Comparison of ENCODE assay signal across 11 cellular contexts in genomic region chr9:15293727-15294405, GRCh38. TPM values are rescaled to one million over a fixed set of nuclear protein-coding genes. Genes with fewer than 3 reads are reported as not detected.
DNase-seq lines count a peak whose midpoint lies in the region; ATAC-seq, FAIRE-seq and TF ChIP-seq lines count a peak whose summit lies in the region.
"Had no signal": no experiment of that assay in that cellular context is flagged by ENCODE, and none has a peak within 500 bp of the region (broad histone marks: within the 10 kb centered on the region; RNA-seq: fewer than 3 reads in every experiment).

No MANE protein-coding gene starts in this region.

- H3K36me3 ChIP-seq in breast epithelium (no peaks in the 10 kb centered on the region), GM12878 (ENCODE audit: control insufficient read depth in 2 of 2, insufficient read depth in 2 of 2, low read length in 1 of 2) (no peaks in the 10 kb centered on the region), mesenchymal stem cell (ENCODE audit: control insufficient read depth in 1 of 2, insufficient read depth in 2 of 2, low read depth in 1 of 2, low read length in 2 of 2) (peaks cover 2 to 5% of the 10 kb centered on the region in 2 experiments)
- H3K36me3 ChIP-seq: neutrophil had no signal

- no peak for TF ChIP-seq CTCF in breast epithelium (IDR thresholded peaks at IDR 0.05)
- TF ChIP-seq CTCF in MCF 10A (IDR thresholded peaks at IDR 0.05; ENCODE audit: unreplicated experiment): no peak
- no peak for TF ChIP-seq CTCF in GM12878 (IDR thresholded peaks at IDR 0.05 in 2 of 3, conservative IDR thresholded peaks at IDR 0.05 in 1 of 3; ENCODE audit: control insufficient read depth in 2 of 3, extremely low read depth in 1 of 3, insufficient read depth in 1 of 3, low read depth in 3 of 3, low read length in 3 of 3)
- TF ChIP-seq CTCF in type B pancreatic cell (conservative IDR thresholded peaks at IDR 0.05): no peak

- H3K27ac ChIP-seq in breast epithelium: peak overlapping the region; percentile 83 to 90
- H3K27ac ChIP-seq in GM12878 (ENCODE audit: control insufficient read depth, insufficient read depth): no peak overlapping the region
- H3K27ac ChIP-seq in mesenchymal stem cell (ENCODE audit: low read length, poor library complexity, severe bottlenecking): peak overlapping the region; percentile 91
- H3K27ac ChIP-seq: neutrophil had no signal

- H2AFZ ChIP-seq in GM12878 (ENCODE audit: control insufficient read depth, low read depth, low read length) (no peak overlapping the region), mesenchymal stem cell (ENCODE audit: low read depth, low read length) (no peak overlapping the region)

- H3K4me1 Mint-ChIP-seq in MCF 10A (ENCODE audit: insufficient read depth, unreplicated experiment) (peaks cover 21% of the 10 kb centered on the region), type B pancreatic cell (ENCODE audit: unreplicated experiment) (peaks cover 17% of the 10 kb centered on the region)

- no peak for ATAC-seq in GM12878
- ATAC-seq in GM21723 (IDR thresholded peaks at IDR 0.05; ENCODE audit: unreplicated experiment): no peak
- ATAC-seq in GM19463 (IDR thresholded peaks at IDR 0.05; ENCODE audit: unreplicated experiment): no peak

- H3K27me3 ChIP-seq in breast epithelium (no peaks in the 10 kb centered on the region), GM12878 (replicated peaks in 1 of 2; ENCODE audit: control insufficient read depth in 2 of 2, insufficient read depth in 2 of 2, low read length in 1 of 2) (no peaks in the 10 kb centered on the region), mesenchymal stem cell (ENCODE audit: control insufficient read depth in 1 of 2, insufficient read depth in 1 of 2, low read length in 2 of 2) (no peaks in the 10 kb centered on the region)
- H3K27me3 ChIP-seq: neutrophil had no signal

- BruUV-seq in MCF 10A (replicated peaks; lab: Mats Ljungman, UMichigan) (no TSS peak), GM12878 (replicated peaks; lab: Mats Ljungman, UMichigan) (no TSS peak)

- intact Hi-C loops in breast epithelium (cut with DNase I; ENCODE audit: low total_unique reads): no loop called here
- intact Hi-C loops in MCF 10A (cut with micrococcal nuclease): no loop called here
- intact Hi-C loops in GM12878 (cut with micrococcal nuclease; ENCODE audit: unreplicated experiment): no loop called here

- no peak for TF ChIP-seq POLR2A in breast epithelium (IDR thresholded peaks at IDR 0.05)
- TF ChIP-seq POLR2A in GM12878 (IDR thresholded peaks at IDR 0.05; ENCODE audit: low read depth, low read length): no peak

- no peak overlapping the region for H3K18ac ChIP-seq in mesenchymal stem cell (ENCODE audit: low read depth in 1 of 2, low read length in 2 of 2)

- no peak overlapping the region for H3K4ac ChIP-seq in mesenchymal stem cell (ENCODE audit: low read depth in 1 of 2, low read length in 2 of 2)

- TF ChIP-seq RAD21 in GM12878 (IDR thresholded peaks at IDR 0.05; ENCODE audit: insufficient read depth, low read depth, low read length): no peak

- H3K79me2 ChIP-seq in GM12878 (ENCODE audit: control insufficient read depth, insufficient read depth, low read length): no peaks in the 10 kb centered on the region

- no peaks in the 10 kb centered on the region for H4K20me1 ChIP-seq in GM12878 (ENCODE audit: control insufficient read depth, insufficient read depth)

- no peak overlapping the region for H3K4me2 ChIP-seq in GM12878 (ENCODE audit: control insufficient read depth, insufficient read depth)
- H3K4me2 ChIP-seq in mesenchymal stem cell (ENCODE audit: low read length, poor library complexity, severe bottlenecking): no peak overlapping the region

- no peaks in the 10 kb centered on the region for H3K27me3 Mint-ChIP-seq in MCF 10A (ENCODE audit: insufficient read depth, unreplicated experiment)
- H3K27me3 Mint-ChIP-seq in type B pancreatic cell: no peaks in the 10 kb centered on the region

- POLR2A ChIA-PET in MCF 10A (lab: Yijun Ruan, JAX): interaction anchor here (8.0 kb wide), 1 partner anchor 14 kb away, joined by 158 read pairs; the partner anchor contains the start of gene TTC39B
- POLR2A ChIA-PET in GM12878 (lab: Charles Lee): interaction anchor here (0.6 kb wide), 1 partner anchor 10 kb away, joined by 3 read pairs; no protein-coding TSS in a partner anchor

- RAD21 ChIA-PET in GM12878 (lab: Charles Lee; ENCODE audit: unreplicated experiment): no interaction called here

- H3K23ac ChIP-seq in mesenchymal stem cell (ENCODE audit: low read length in 2 of 2): no peak overlapping the region

- H3K4me3 Mint-ChIP-seq in MCF 10A (ENCODE audit: unreplicated experiment) (no peak overlapping the region), type B pancreatic cell (no peak overlapping the region)

- H3K27ac Mint-ChIP-seq in MCF 10A (ENCODE audit: low read depth, unreplicated experiment) (no peak overlapping the region), type B pancreatic cell (peak overlapping the region; percentile 0)

- peak overlapping the region; percentile 9 for H4K91ac ChIP-seq in mesenchymal stem cell (ENCODE audit: low read length)

- no peak overlapping the region for H2BK120ac ChIP-seq in mesenchymal stem cell (ENCODE audit: low read depth, low read length)

- SMC1A ChIA-PET in GM12878 (lab: Charles Lee; ENCODE audit: uncharacterized antibody, unreplicated experiment): interaction anchor here (0.9 to 4.4 kb wide), 2 partner anchors 12 to 99 kb away, joined by 3 to 21 read pairs; partner anchors contain the start of gene TTC39B

- CTCF ChIA-PET in MCF 10A (lab: Yijun Ruan, JAX) (interaction anchor here (0.6 to 1.2 kb wide), 4 partner anchors 85 to 259 kb away, joined by 4 to 5 read pairs (median 4); partner anchors contain the start of gene CCDC171), GM12878 (lab: Yijun Ruan, JAX) (interaction anchor here (1.5 kb wide), 1 partner anchor 16 kb away, joined by 4 read pairs; no protein-coding TSS in a partner anchor)

- in situ Hi-C loops in GM12878 (cut with MboI): no loop called here

- H3K4me3 ChIP-seq in breast epithelium: peak overlapping the region in 1 of 3 donors; percentile 30
- H3K4me3 ChIP-seq in GM12878: no peak overlapping the region
- peak overlapping the region in 1 of 2 experiments; percentile 34 for H3K4me3 ChIP-seq in mesenchymal stem cell (ENCODE audit: insufficient read depth in 1 of 2, low read depth in 1 of 2, low read length in 2 of 2)

- H3K36me3 Mint-ChIP-seq in MCF 10A (ENCODE audit: insufficient read depth, unreplicated experiment) (peaks cover 13% of the 10 kb centered on the region), type B pancreatic cell (peaks cover 14% of the 10 kb centered on the region)

- 62% methylated on average over 12 of the region's 12 CpGs for WGBS in GM12878 (ENCODE audit: insufficient coverage, insufficient replicate concordance, low lambda C conversion rate, missing lambda C conversion rate)
- WGBS in mesenchymal stem cell: 67% methylated on average over 12 of the region's 12 CpGs

- no peak overlapping the region for H3K9ac ChIP-seq in GM12878 (ENCODE audit: control insufficient read depth, insufficient read depth, low read length)
- H3K9ac ChIP-seq in mesenchymal stem cell (ENCODE audit: low read length): peak overlapping the region; percentile 93

- H3K9me3 Mint-ChIP-seq in MCF 10A (ENCODE audit: unreplicated experiment) (peaks cover 5% of the 10 kb centered on the region), type B pancreatic cell (peaks cover 5% of the 10 kb centered on the region)

- no peak overlapping the region for H4K8ac ChIP-seq in mesenchymal stem cell (ENCODE audit: low read length)

- FAIRE-seq in GM12878 (lab: Jason Lieb, UNC): no peak
- FAIRE-seq: endothelial cell of umbilical vein had no signal

- H3K79me1 ChIP-seq in mesenchymal stem cell (replicated peaks; ENCODE audit: low read length, poor library complexity, severe bottlenecking): peaks cover 31% of the 10 kb centered on the region

- H3K14ac ChIP-seq in mesenchymal stem cell (ENCODE audit: low read length in 2 of 2): no peak overlapping the region

- H2BK15ac ChIP-seq in mesenchymal stem cell (ENCODE audit: low read depth, poor library complexity, severe bottlenecking): no peak overlapping the region

- H3K4me1 ChIP-seq in breast epithelium (no peaks in the 10 kb centered on the region), GM12878 (ENCODE audit: control insufficient read depth, insufficient read depth, low read length) (peaks cover 11% of the 10 kb centered on the region), mesenchymal stem cell (ENCODE audit: control insufficient read depth, insufficient read depth, low read depth, low read length) (peaks cover 12% of the 10 kb centered on the region)

- H2AK5ac ChIP-seq in mesenchymal stem cell (ENCODE audit: low read length, severe bottlenecking): no peak overlapping the region

- H2BK5ac ChIP-seq in mesenchymal stem cell (ENCODE audit: low read depth, low read length, poor library complexity, severe bottlenecking): no peak overlapping the region

- H3K9me3 ChIP-seq in breast epithelium (no peaks in the 10 kb centered on the region), GM12878 (replicated peaks; ENCODE audit: control insufficient read depth, insufficient read depth, low read length) (no peaks in the 10 kb centered on the region; the same call in 2 of the 3 replicates), mesenchymal stem cell (ENCODE audit: control insufficient read depth, low read length) (no peaks in the 10 kb centered on the region)
- H3K9me3 ChIP-seq: neutrophil had no signal

- TF ChIP-seq EP300 in GM12878 (IDR thresholded peaks at IDR 0.05; ENCODE audit: borderline replicate concordance in 1 of 2, control insufficient read depth in 1 of 2, low read depth in 2 of 2, low read length in 2 of 2): no peak

- DNase-seq in breast epithelium (ENCODE audit: low spot score in 2 of 2) (no peak), MCF 10A (ENCODE audit: unreplicated experiment) (no peak), GM12878 (ENCODE audit: low read depth, low spot score) (no peak), mesenchymal stem cell (peak; percentile 48), type B pancreatic cell (ENCODE audit: extremely low spot score, unreplicated experiment) (no peak), NCI-H748 (lab: John Stamatoyannopoulos, UW; ENCODE audit: unreplicated experiment) (no peak)
- DNase-seq: NCI-H774 had no signal

- no peak overlapping the region for H2BK12ac ChIP-seq in mesenchymal stem cell (ENCODE audit: low read length in 2 of 2)

RNA-seq across cellular contexts. Expression of gene TTC39B, which starts 13.2 kb away (rescaled TPM):
- total RNA-seq in breast epithelium (10 to 100 TPM in 2 of 3 donors, 1 to 10 TPM in 1; 6.2 to 14.8 (median 14.4) TPM), MCF 10A (2022) (22.8 and 23.3 TPM in 2 replicates), GM12878 (2014; rRNA removed) (1.5 and 2.5 TPM in 2 replicates), GM12878 (2014; rRNA removed; fragmentation: Illumina TruSeq; extraction: Trizol) (1.7 and 2.6 TPM in 2 replicates), GM12878 (2021) (2.4 and 3.6 TPM in 2 replicates), type B pancreatic cell (ENCODE audit: low replicate concordance) (7.8 and 8.5 TPM in 2 replicates)
- total RNA-seq in GM12878 (2013; cell fraction: nucleolus; rRNA removed): 2.1 and 2.2 TPM in 2 replicates
- 0.54 TPM for polyA plus RNA-seq in GM12878 (2011; ENCODE audit: low read depth)
- polyA plus RNA-seq in GM12878 (2011; rRNA removed) (1.4 and 2.2 TPM in 2 replicates), GM12878 (2014; fragmentation: Illumina TruSeq; extraction: Trizol) (2.5 and 2.7 TPM in 2 replicates), GM12878 (2014; fragmentation: Nextera tagmentation; extraction: Ambion mirVana) (1 to 10 TPM; 1.0 to 1.4 TPM), GM12878 (2014; rRNA removed) (1.0 and 1.8 TPM in 2 replicates), GM12878 (2016; fragmentation: Nextera tagmentation; extraction: Ambion mirVana) (1 to 10 TPM in 1 of 2 experiments, under 1 TPM in 1; 0.68 to 1.6 TPM)
- polyA plus RNA-seq in GM12878 (2011; cell fraction: cytosol; rRNA removed): 0.52 and 0.54 TPM in 2 replicates
- 0.98 and 1.2 TPM in 2 replicates for polyA plus RNA-seq in GM12878 (2011; cell fraction: nucleus; rRNA removed)
- 0.39 and 0.65 TPM in 2 replicates for polyA plus RNA-seq in GM12878 (2012)
- 2.9 and 4.8 TPM in 2 replicates for polyA minus RNA-seq in GM12878 (2011; rRNA and poly(A)+ RNA removed)
- 0.62 and 1.2 TPM in 2 replicates for polyA minus RNA-seq in GM12878 (2011; cell fraction: cytosol; rRNA and poly(A)+ RNA removed)
- polyA minus RNA-seq in GM12878 (2011; cell fraction: nucleus; rRNA and poly(A)+ RNA removed): 1.2 and 2.2 TPM in 2 replicates
- 7.9 TPM for polyA plus RNA-seq in mesenchymal stem cell (2013, experiment 1 of 2)
- 7.9 TPM for polyA plus RNA-seq in mesenchymal stem cell (2013, experiment 2 of 2)
